In genomic region chr4:2163311-2163821, GRCh38 we compare ENCODE assay signal across 24 cellular contexts.
"Had no signal": no experiment of that assay in that cellular context is flagged by ENCODE, and none has a peak within 500 bp of the region (broad histone marks: within the 10 kb centered on the region; RNA-seq: fewer than 3 reads in every experiment).

No MANE protein-coding gene starts in this region.

- H3K27me3 ChIP-seq: body of pancreas, cardiac muscle cell, gastrocnemius medialis, ovary, tibial artery, uterus had no signal

- H3K9me3 ChIP-seq: body of pancreas, gastrocnemius medialis, lower lobe of right lung, ovary, prostate gland, tibial artery, uterus had no signal

- H3K27ac ChIP-seq: body of pancreas, cardiac muscle cell, gastrocnemius medialis, lower lobe of right lung, ovary, prostate gland, tibial artery, uterus, WERI-Rb-1 had no signal

- DNase-seq: activated CD4-positive, alpha-beta T cell treated with anti-CD3 and anti-CD28 coated beads, Interleukin-2, amount 50 U/mL, for 1 hour; activated CD4-positive, CD25-positive, alpha-beta regulatory T cell treated with anti-CD3 and anti-CD28 coated beads, Interleukin-2, amount 50 U/mL, for 72 hours; activated CD8-positive, alpha-beta T cell treated with anti-CD3 and anti-CD28 coated beads, Interleukin-2, amount 10 ng/mL, durations not matched to agents 7 days and 5 days; activated naive CD4-positive, alpha-beta T cell treated with Interleukin-2 at 50 U/mL for 16 hours; activated T-cell treated with anti-CD3 and anti-CD28 coated beads, Interleukin-2, amount 50 U/mL, for 24 hours; anterior cingulate cortex; body of pancreas; effector memory CD4-positive, alpha-beta T cell; gastrocnemius medialis; head of caudate nucleus; hypothalamus; islet precursor cell; lower lobe of right lung; naive thymus-derived CD8-positive, alpha-beta T cell; ovary; stimulated activated CD4-positive, alpha-beta T cell treated with anti-CD3 and anti-CD28 coated beads, Interleukin-4, amount 100 ng/mL, for 24 hours; stimulated activated naive CD8-positive, alpha-beta T cell treated with anti-CD3 and anti-CD28 coated beads, Interleukin-15, Interleukin-2, amounts not matched to agents 100 U/mL and 50 U/mL, for 24 hours; substantia nigra; T-helper 1 cell; tibial artery; uterus; WERI-Rb-1 had no signal

- H3K4me3 ChIP-seq: body of pancreas, cardiac muscle cell, gastrocnemius medialis, lower lobe of right lung, ovary, prostate gland, tibial artery, uterus had no signal

- H3K4me1 ChIP-seq: gastrocnemius medialis, lower lobe of right lung, prostate gland, tibial artery, uterus had no signal

- H3K36me3 ChIP-seq: cardiac muscle cell, gastrocnemius medialis, ovary, prostate gland, uterus, WERI-Rb-1 had no signal

- ATAC-seq: activated CD8-positive, alpha-beta T cell treated with anti-CD3 and anti-CD28 coated beads, Interleukin-2, amount 10 ng/mL, durations not matched to agents 7 days and 5 days; body of pancreas; gastrocnemius medialis; lower lobe of right lung; naive thymus-derived CD8-positive, alpha-beta T cell; stimulated activated naive CD8-positive, alpha-beta T cell treated with anti-CD3 and anti-CD28 coated beads, Interleukin-15, Interleukin-2, amounts not matched to agents 100 U/mL and 50 U/mL, for 24 hours had no signal
